8 cellular contexts compared by ENCODE assay signal in genomic region chr17:7234100-7235012, GRCh38.
DNase-seq lines count a peak whose midpoint lies in the region; ATAC-seq and TF ChIP-seq lines count a peak whose summit lies in the region.

TSS of gene DVL2 (minus strand) at chr17:7234517. CDS start at chr17:7234262, 255 bp downstream.

- TF ChIP-seq CTCF in choroid plexus epithelial cell (conservative IDR thresholded peaks at IDR 0.05; ENCODE audit: low read depth, low read length): no peak

- ATAC-seq in GM19025 (IDR thresholded peaks at IDR 0.05; ENCODE audit: low read depth, unreplicated experiment): peak; percentile 61
- peak; percentile 59 for ATAC-seq in HG03354 (IDR thresholded peaks at IDR 0.05; ENCODE audit: poor library complexity, severe bottlenecking, unreplicated experiment)

- peak within 1 kb of the TSS; percentile 78 for H3K4me3 ChIP-seq in choroid plexus epithelial cell (ENCODE audit: low read depth, low read length)

- DNase-seq in AG08396 (ENCODE audit: low spot score) (peak; percentile 96), NCI-H526 (lab: John Stamatoyannopoulos, UW) (peak; percentile 67 to 91), choroid plexus epithelial cell (ENCODE audit: low read depth) (peak; percentile 97), kidney tubule cell (ENCODE audit: low spot score) (peak; percentile 93)
- peak; percentile 96 for DNase-seq in activated CD4-positive, alpha-beta T cell treated with anti-CD3 and anti-CD28 coated beads for 48 hours
- peak; percentile 90 to 92 for DNase-seq in stimulated activated CD4-positive, alpha-beta T cell treated with anti-CD3 and anti-CD28 coated beads, Interleukin-1b, Interleukin-23, amount 100 ng/mL, for 1 hour (ENCODE audit: low read depth in 2 of 2)

Comparison
In these comparisons a context has a peak if more than half of its experiments do, and no peak if none do; other contexts are left out.
1. Peak in every context shown above with its lines: DNase-seq, ATAC-seq and H3K4me3 ChIP-seq.